In genomic region chr10:124119216-124119615, GRCh38 we compare ENCODE assay signal across 17 cellular contexts. TPM values are rescaled to one million over a fixed set of nuclear protein-coding genes. Genes with fewer than 3 reads are reported as not detected.
"Had no signal": no experiment of that assay in that cellular context is flagged by ENCODE, and none has a peak within 500 bp of the region (broad histone marks: within the 10 kb centered on the region; RNA-seq: fewer than 3 reads in every experiment).

No MANE protein-coding gene starts in this region.

- H3K27me3 ChIP-seq: right lobe of liver had no signal

- H3K4me1 Mint-ChIP-seq: activated naive CD4-positive, alpha-beta T cell treated with anti-CD3 and anti-CD28 coated beads, Interleukin-2, amount 10 ng/mL, durations not matched to agents 7 days and 5 days; immature natural killer cell; natural killer cell had no signal

- H3K9me3 Mint-ChIP-seq: activated naive CD4-positive, alpha-beta T cell treated with anti-CD3 and anti-CD28 coated beads, Interleukin-2, amount 10 ng/mL, durations not matched to agents 7 days and 5 days; activated T-helper 2 cell treated with anti-CD3 and anti-CD28 coated beads, Interferon-gamma antibody, Interleukin-2, Interleukin-4, amounts not matched to agents 10 μg/mL and 5 μg/mL and 100 μg/mL, durations not matched to agents 14 hours and 24 hours and 36 hours; immature natural killer cell; memory B cell; natural killer cell had no signal

- H3K36me3 Mint-ChIP-seq: activated naive CD4-positive, alpha-beta T cell treated with anti-CD3 and anti-CD28 coated beads, Interleukin-2, amount 10 ng/mL, durations not matched to agents 7 days and 5 days; immature natural killer cell; memory B cell; natural killer cell had no signal

- H3K4me3 ChIP-seq: right lobe of liver had no signal

- H3K9me3 ChIP-seq: right lobe of liver had no signal

- H3K4me1 ChIP-seq: right lobe of liver had no signal

- DNase-seq: activated CD4-positive, alpha-beta T cell treated with anti-CD3 and anti-CD28 coated beads, Interleukin-2, amount 50 U/mL, for 4 hours; activated CD4-positive, CD25-positive, alpha-beta regulatory T cell treated with anti-CD3 and anti-CD28 coated beads, Interleukin-2, amount 50 U/mL, for 72 hours; activated naive CD4-positive, alpha-beta T cell treated with anti-CD3 and anti-CD28 coated beads, Interleukin-2, amount 10 ng/mL, durations not matched to agents 7 days and 5 days; activated T-cell treated with anti-CD3 and anti-CD28 coated beads for 4 hours; glutamatergic neuron; immature natural killer cell; left colon; natural killer cell; occipital lobe; stimulated activated CD4-positive, alpha-beta T cell treated with anti-CD3 and anti-CD28 coated beads, Interleukin-12 subunit alpha, Interleukin-12 subunit beta, amount 100 ng/mL, for 4 hours; stimulated activated CD4-positive, alpha-beta T cell treated with anti-CD3 and anti-CD28 coated beads, Interleukin-2, amount 100 ng/mL, for 24 hours; T-helper 9 cell had no signal

- H3K4me3 Mint-ChIP-seq: activated naive CD4-positive, alpha-beta T cell treated with anti-CD3 and anti-CD28 coated beads, Interleukin-2, amount 10 ng/mL, durations not matched to agents 7 days and 5 days; memory B cell; natural killer cell had no signal

- FAIRE-seq: astrocyte, bronchial epithelial cell had no signal

- ATAC-seq: left colon had no signal

- H3K36me3 ChIP-seq: right lobe of liver had no signal

- H3K27me3 Mint-ChIP-seq: memory B cell had no signal

RNA-seq across cellular contexts. Expression of gene CHST15, which starts 25.8 kb away (rescaled TPM):
- total RNA-seq: activated T-helper 2 cell treated with anti-CD3 and anti-CD28 coated beads, Interferon-gamma antibody, Interleukin-2, Interleukin-4, amounts not matched to agents 10 μg/mL and 5 μg/mL and 100 μg/mL, durations not matched to agents 14 hours and 24 hours and 36 hours had no signal
